Comparison of ENCODE assay signal across 29 cellular contexts in the genomic region with DNA sequence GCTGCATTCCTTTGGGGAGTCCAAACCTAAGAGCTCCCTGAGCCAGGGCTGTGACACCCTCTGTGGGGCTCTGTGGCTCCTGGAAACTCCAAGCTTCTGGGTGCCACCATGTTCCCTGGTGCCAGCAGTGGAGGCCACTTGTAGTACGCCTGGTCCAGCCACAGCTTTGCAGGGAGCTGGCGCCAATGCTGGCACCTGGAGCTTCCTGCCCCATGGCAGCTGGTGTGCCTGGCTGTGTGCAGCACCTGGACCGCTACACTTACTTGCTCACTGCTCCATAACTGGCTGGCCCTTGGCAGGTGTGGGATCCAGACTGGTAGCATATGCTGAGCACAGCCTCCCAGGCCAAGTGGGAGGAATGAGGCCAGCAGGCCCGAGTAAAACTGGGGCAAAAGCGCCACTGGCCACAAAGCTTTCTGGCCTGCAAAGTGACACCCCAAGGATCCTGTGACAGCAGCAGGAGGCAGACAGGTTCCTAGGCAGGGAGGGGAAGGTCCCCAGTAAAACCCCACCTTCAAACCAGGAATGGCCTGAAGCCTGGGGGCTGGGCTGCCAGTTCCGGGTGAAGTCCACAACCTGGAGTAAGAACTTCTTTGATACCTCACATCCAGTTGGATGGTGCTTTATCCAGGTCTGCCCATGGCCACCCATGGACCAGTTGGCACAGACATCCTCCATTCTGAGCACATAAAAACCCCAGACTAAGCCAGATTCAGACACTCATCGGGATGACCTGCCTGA.
A peak's percentile ranks its signal among the peaks of the same experiment; 100 is the strongest.
DNase-seq lines count a peak whose midpoint lies in the region; ATAC-seq, FAIRE-seq and TF ChIP-seq lines count a peak whose summit lies in the region.
"Had no signal": no experiment of that assay in that cellular context is flagged by ENCODE, and none has a peak within 500 bp of the region (broad histone marks: within the 10 kb centered on the region; RNA-seq: fewer than 3 reads in every experiment).

No MANE protein-coding gene starts in this region.

- TF ChIP-seq POLR2A in upper lobe of left lung (IDR thresholded peaks at IDR 0.05) = no peak

- TF ChIP-seq EP300 in upper lobe of left lung (IDR thresholded peaks at IDR 0.05) = no peak

- POLR2A ChIA-PET in activated CD4-positive, alpha-beta memory T cell treated with anti-CD3 and anti-CD28 coated beads, Interleukin-2, amount 10 ng/mL, durations not matched to agents 7 days and 5 days (lab: Charles Lee) = no interaction called here

- intact Hi-C loops in CD14-positive monocyte (cut with micrococcal nuclease) = no loop called here
- intact Hi-C loops in kidney (cut with DNase I) = no loop called here

- TF ChIP-seq CTCF in CD14-positive monocyte (IDR thresholded peaks at IDR 0.05) (no peak), RWPE2 (IDR thresholded peaks at IDR 0.05; ENCODE audit: poor library complexity, severe bottlenecking) (no peak), kidney (IDR thresholded peaks at IDR 0.05; ENCODE audit: borderline replicate concordance, extremely low read depth, insufficient read depth) (no peak), upper lobe of left lung (IDR thresholded peaks at IDR 0.05) (no peak), coronary artery (IDR thresholded peaks at IDR 0.05) (no peak)

- H3K4me3 ChIP-seq in RWPE2 (ENCODE audit: severe bottlenecking) (no peak overlapping the region), kidney (ENCODE audit: low read length in 2 of 2) (no peak overlapping the region), upper lobe of left lung (no peak overlapping the region), coronary artery (no peak overlapping the region)
- H3K4me3 ChIP-seq: A549; BLaER1 treated with 17β-estradiol and CSF1 and Interleukin-3, amounts not matched to agents 10 nM and 100 nM; GM23248; SK-N-MC had no signal

- H3K36me3 Mint-ChIP-seq in CD14-positive monocyte = no peaks in the 10 kb centered on the region
- H3K36me3 Mint-ChIP-seq in activated CD4-positive, alpha-beta memory T cell treated with anti-CD3 and anti-CD28 coated beads, Interleukin-2, amount 10 ng/mL, durations not matched to agents 7 days and 5 days (ENCODE audit: low read depth) = no peaks in the 10 kb centered on the region
- H3K36me3 Mint-ChIP-seq: CD4-positive, alpha-beta memory T cell had no signal

- CTCF ChIA-PET in activated CD4-positive, alpha-beta memory T cell treated with anti-CD3 and anti-CD28 coated beads, Interleukin-2, amount 10 ng/mL, durations not matched to agents 7 days and 5 days (lab: Charles Lee) = no interaction called here

- H3K9me3 ChIP-seq in RWPE2 (ENCODE audit: severe bottlenecking) (no peaks in the 10 kb centered on the region), kidney (ENCODE audit: control insufficient read depth in 1 of 2, low read length in 2 of 2) (no peaks in the 10 kb centered on the region), upper lobe of left lung (peaks cover 0 to 10% (median 0%) of the 10 kb centered on the region in 4 donors)
- H3K9me3 ChIP-seq: A549; BLaER1 treated with 17β-estradiol and CSF1 and Interleukin-3, amounts not matched to agents 10 nM and 100 nM had no signal

- H3K4me1 ChIP-seq in RWPE2 (ENCODE audit: insufficient read depth, poor library complexity, severe bottlenecking) (no peaks in the 10 kb centered on the region), kidney (ENCODE audit: control insufficient read depth in 1 of 2, insufficient read depth in 1 of 2, low read depth in 1 of 2, low read length in 2 of 2) (no peaks in the 10 kb centered on the region), upper lobe of left lung (no peaks in the 10 kb centered on the region)
- H3K4me1 ChIP-seq: A549 had no signal

- no peak for FAIRE-seq in kidney (lab: Jason Lieb, UNC)
- FAIRE-seq: A549, G401.6, HepG2 had no signal

- H3K27ac ChIP-seq in RWPE2 (ENCODE audit: poor library complexity, severe bottlenecking) (no peak overlapping the region), kidney (ENCODE audit: low read depth in 2 of 2, low read length in 2 of 2) (no peak overlapping the region), upper lobe of left lung (no peak overlapping the region), coronary artery (no peak overlapping the region)
- H3K27ac ChIP-seq: A549; BLaER1 treated with 17β-estradiol and CSF1 and Interleukin-3, amounts not matched to agents 10 nM and 100 nM; GM23248; RWPE1; SK-N-MC had no signal

- no peaks in the 10 kb centered on the region for H3K4me1 Mint-ChIP-seq in CD14-positive monocyte
- no peaks in the 10 kb centered on the region for H3K4me1 Mint-ChIP-seq in activated CD4-positive, alpha-beta memory T cell treated with anti-CD3 and anti-CD28 coated beads, Interleukin-2, amount 10 ng/mL, durations not matched to agents 7 days and 5 days
- H3K4me1 Mint-ChIP-seq: CD4-positive, alpha-beta memory T cell had no signal

- WGBS in upper lobe of left lung, 2 donors = 93 to 95% methylated on average over 4 to 7 of the region's 7 CpGs

- H3K27me3 ChIP-seq in RWPE2 (ENCODE audit: insufficient read depth, poor library complexity, severe bottlenecking) (no peaks in the 10 kb centered on the region), upper lobe of left lung (no peaks in the 10 kb centered on the region)
- H3K27me3 ChIP-seq: BLaER1 treated with 17β-estradiol and CSF1 and Interleukin-3, amounts not matched to agents 10 nM and 100 nM had no signal

- no peak overlapping the region for H3K4me3 Mint-ChIP-seq in CD14-positive monocyte
- H3K4me3 Mint-ChIP-seq in activated CD4-positive, alpha-beta memory T cell treated with anti-CD3 and anti-CD28 coated beads, Interleukin-2, amount 10 ng/mL, durations not matched to agents 7 days and 5 days = no peak overlapping the region
- H3K4me3 Mint-ChIP-seq: CD4-positive, alpha-beta memory T cell had no signal

- DNase-seq in CD14-positive monocyte (ENCODE audit: low spot score) = peak; percentile 41
- DNase-seq in RWPE2 (ENCODE audit: low spot score) = peak; percentile 27
- DNase-seq in kidney = peak; percentile 45
- DNase-seq in upper lobe of left lung = peak in 1 of 2 donors; percentile 41
- no peak for DNase-seq in NCI-H1092 treated with DMSO at 0.1 percent for 48 hours (lab: John Stamatoyannopoulos, UW)
- DNase-seq in coronary artery (ENCODE audit: low spot score) = no peak
- no peak for DNase-seq in activated CD4-positive, alpha-beta memory T cell treated with anti-CD3 and anti-CD28 coated beads, Interleukin-2, amount 10 ng/mL, durations not matched to agents 7 days and 5 days
- DNase-seq: AML-193; CD4-positive, alpha-beta memory T cell; COR-L47; GM23248; HCEC 1CT; Karpas-422; NCI-H1092; NCI-H1436; NCI-H187; NCI-H2081 treated with DMSO at 0.1 percent for 48 hours; NCI-H2171; NCI-H226; NCI-H510A; NCI-H69; SIG-M5 had no signal

- no peak overlapping the region for H3K9ac ChIP-seq in kidney (ENCODE audit: low read length in 2 of 2)
- H3K9ac ChIP-seq: BLaER1 treated with 17β-estradiol and CSF1 and Interleukin-3, amounts not matched to agents 10 nM and 100 nM; GM23248 had no signal

- ATAC-seq in RWPE2 (ENCODE audit: low read depth) (no peak), upper lobe of left lung (ENCODE audit: low FRiP score in 2 of 2) (peak; percentile 33 to 50)
- ATAC-seq: A549, Panc1 had no signal

- no peak overlapping the region for H3K27ac Mint-ChIP-seq in CD14-positive monocyte
- no peak overlapping the region for H3K27ac Mint-ChIP-seq in activated CD4-positive, alpha-beta memory T cell treated with anti-CD3 and anti-CD28 coated beads, Interleukin-2, amount 10 ng/mL, durations not matched to agents 7 days and 5 days
- H3K27ac Mint-ChIP-seq: CD4-positive, alpha-beta memory T cell had no signal

- H3K27me3 Mint-ChIP-seq in CD14-positive monocyte (ENCODE audit: low read depth in 3 of 3) = no peaks in the 10 kb centered on the region
- no peaks in the 10 kb centered on the region for H3K27me3 Mint-ChIP-seq in activated CD4-positive, alpha-beta memory T cell treated with anti-CD3 and anti-CD28 coated beads, Interleukin-2, amount 10 ng/mL, durations not matched to agents 7 days and 5 days
- H3K27me3 Mint-ChIP-seq: CD4-positive, alpha-beta memory T cell had no signal

- H3K9me3 Mint-ChIP-seq in CD14-positive monocyte = peaks cover 15 to 28% (median 22%) of the 10 kb centered on the region in 7 donors
- peaks cover 5% of the 10 kb centered on the region for H3K9me3 Mint-ChIP-seq in activated CD4-positive, alpha-beta memory T cell treated with anti-CD3 and anti-CD28 coated beads, Interleukin-2, amount 10 ng/mL, durations not matched to agents 7 days and 5 days

- H3K36me3 ChIP-seq in RWPE2 (ENCODE audit: low read depth) (no peaks in the 10 kb centered on the region), kidney (ENCODE audit: control insufficient read depth in 1 of 2, insufficient read depth in 2 of 2, low read length in 2 of 2) (no peaks in the 10 kb centered on the region), upper lobe of left lung (no peaks in the 10 kb centered on the region)
- H3K36me3 ChIP-seq: BLaER1 treated with 17β-estradiol and CSF1 and Interleukin-3, amounts not matched to agents 10 nM and 100 nM had no signal

Comparison
In these comparisons a context has a peak if more than half of its experiments do, and no peak if none do; other contexts are left out.
1. DNase-seq: peak in CD14-positive monocyte (single experiment), RWPE2 (single experiment) and kidney (single experiment); none in NCI-H1092 treated with DMSO at 0.1 percent for 48 hours (single experiment), coronary artery (single experiment) and activated CD4-positive, alpha-beta memory T cell treated with anti-CD3 and anti-CD28 coated beads, Interleukin-2, amount 10 ng/mL, durations not matched to agents 7 days and 5 days (single experiment).